In genomic region chr14:94998702-94999101, GRCh38 we compare ENCODE assay signal across 32 cellular contexts.
DNase-seq lines count a peak whose midpoint lies in the region; ATAC-seq and TF ChIP-seq lines count a peak whose summit lies in the region.
"Had no signal": no experiment of that assay in that cellular context is flagged by ENCODE, and none has a peak within 500 bp of the region (broad histone marks: within the 10 kb centered on the region; RNA-seq: fewer than 3 reads in every experiment).

No MANE protein-coding gene starts in this region.

- no TSS peak for BruUV-seq in Calu3 (replicated peaks; lab: Mats Ljungman, UMichigan)

- no peaks in the 10 kb centered on the region for H3K36me3 ChIP-seq in hepatocyte (replicated peaks; ENCODE audit: insufficient read depth, low read depth)
- H3K36me3 ChIP-seq: BE2C, cardiac muscle cell, sigmoid colon, tibial nerve had no signal

- H3K27ac ChIP-seq in hepatocyte: no peak overlapping the region
- H3K27ac ChIP-seq: cardiac muscle cell, sigmoid colon, tibial nerve had no signal

- no peaks in the 10 kb centered on the region for H3K4me1 Mint-ChIP-seq in Calu3 (ENCODE audit: low read depth, unreplicated experiment)
- H3K4me1 Mint-ChIP-seq in activated T-helper 17 cell treated with anti-CD3 and anti-CD28 coated beads, Interleukin-2, amount 50 U/mL, for 72 hours: no peaks in the 10 kb centered on the region
- H3K4me1 Mint-ChIP-seq in glutamatergic neuron (ENCODE audit: low read depth, unreplicated experiment): no peaks in the 10 kb centered on the region
- H3K4me1 Mint-ChIP-seq: activated CD4-positive, alpha-beta T cell treated with anti-CD3 and anti-CD28 coated beads, Interleukin-2, amount 10 ng/mL, durations not matched to agents 24 days and 14 days; activated naive CD8-positive, alpha-beta T cell treated with anti-CD3 and anti-CD28 coated beads, Interleukin-2, amount 10 ng/mL, durations not matched to agents 7 days and 5 days; immature natural killer cell; natural killer cell had no signal

- CTCF ChIA-PET in Calu3 (lab: Charles Lee): no interaction called here

- DNase-seq in Calu3 (peak; percentile 17), NCI-H460 (ENCODE audit: extremely low read depth, low read depth) (peak; percentile 8), dermis blood vessel endothelial cell (peak; percentile 13), iPS-NIHi11 (ENCODE audit: low spot score) (peak; percentile 72), HCEC 1CT (no peak), hepatocyte (ENCODE audit: low spot score) (no peak), glutamatergic neuron (no peak)
- DNase-seq: activated CD4-positive, alpha-beta T cell treated with anti-CD3 and anti-CD28 coated beads, Interleukin-2, amount 10 ng/mL, durations not matched to agents 24 days and 14 days; activated CD8-positive, alpha-beta memory T cell treated with anti-CD3 and anti-CD28 coated beads for 24 hours; activated effector memory CD4-positive, alpha-beta T cell treated with anti-CD3 and anti-CD28 coated beads, Interleukin-2, amount 50 U/mL, for 16 hours; activated naive CD8-positive, alpha-beta T cell treated with anti-CD3 and anti-CD28 coated beads, Interleukin-2, amount 10 ng/mL, durations not matched to agents 7 days and 5 days; activated T-cell treated with anti-CD3 and anti-CD28 coated beads for 4 hours; aorta; BE2C; effector CD8-positive, alpha-beta T cell; head of caudate nucleus; immature natural killer cell; left cardiac atrium; natural killer cell; NCI-H1092; NCI-H187; NCI-H2171; NCI-H524; NK-92 treated with Interleukin-12 subunit alpha and Interleukin-12 subunit beta, amount 100 ng/mL, for 24 hours; sigmoid colon; stimulated activated CD4-positive, alpha-beta T cell treated with anti-CD3 and anti-CD28 coated beads, Interleukin-4, amount 100 ng/mL, for 24 hours; T1000 had no signal

- no peak overlapping the region for H3K4me3 Mint-ChIP-seq in Calu3 (ENCODE audit: low read depth, unreplicated experiment)
- H3K4me3 Mint-ChIP-seq in activated T-helper 17 cell treated with anti-CD3 and anti-CD28 coated beads, Interleukin-2, amount 50 U/mL, for 72 hours: no peak overlapping the region
- H3K4me3 Mint-ChIP-seq in glutamatergic neuron (ENCODE audit: unreplicated experiment): no peak overlapping the region
- H3K4me3 Mint-ChIP-seq: activated CD4-positive, alpha-beta T cell treated with anti-CD3 and anti-CD28 coated beads, Interleukin-2, amount 10 ng/mL, durations not matched to agents 24 days and 14 days; activated naive CD8-positive, alpha-beta T cell treated with anti-CD3 and anti-CD28 coated beads, Interleukin-2, amount 10 ng/mL, durations not matched to agents 7 days and 5 days; immature natural killer cell; natural killer cell had no signal

- no peak overlapping the region for H3K4me3 ChIP-seq in hepatocyte
- H3K4me3 ChIP-seq: cardiac muscle cell, K562, lung, sigmoid colon, tibial nerve had no signal

- no peaks in the 10 kb centered on the region for H4K20me1 ChIP-seq in hepatocyte (ENCODE audit: insufficient read depth, poor library complexity, severe bottlenecking)

- H3K36me3 Mint-ChIP-seq in Calu3 (ENCODE audit: insufficient read depth, unreplicated experiment) (no peaks in the 10 kb centered on the region), glutamatergic neuron (ENCODE audit: unreplicated experiment) (no peaks in the 10 kb centered on the region)
- H3K36me3 Mint-ChIP-seq in activated T-helper 17 cell treated with anti-CD3 and anti-CD28 coated beads, Interleukin-2, amount 50 U/mL, for 72 hours (ENCODE audit: low read depth): no peaks in the 10 kb centered on the region
- H3K36me3 Mint-ChIP-seq: activated naive CD8-positive, alpha-beta T cell treated with anti-CD3 and anti-CD28 coated beads, Interleukin-2, amount 10 ng/mL, durations not matched to agents 7 days and 5 days; natural killer cell had no signal

- no peaks in the 10 kb centered on the region for H3K79me2 ChIP-seq in hepatocyte

- no peaks in the 10 kb centered on the region for H3K9me3 ChIP-seq in hepatocyte (ENCODE audit: low read depth)
- H3K9me3 ChIP-seq: BE2C, sigmoid colon, tibial nerve had no signal

- peaks cover 13% of the 10 kb centered on the region for H3K27me3 ChIP-seq in hepatocyte
- H3K27me3 ChIP-seq: BE2C, sigmoid colon had no signal

- TF ChIP-seq CTCF in Calu3 (IDR thresholded peaks at IDR 0.05; ENCODE audit: unreplicated experiment) (no peak), hepatocyte (IDR thresholded peaks at IDR 0.05; ENCODE audit: poor library complexity) (no peak), glutamatergic neuron (IDR thresholded peaks at IDR 0.05; ENCODE audit: partially characterized antibody, unreplicated experiment) (no peak)

- H3K27ac Mint-ChIP-seq in Calu3 (ENCODE audit: unreplicated experiment) (no peak overlapping the region), glutamatergic neuron (ENCODE audit: unreplicated experiment) (no peak overlapping the region)
- H3K27ac Mint-ChIP-seq in activated T-helper 17 cell treated with anti-CD3 and anti-CD28 coated beads, Interleukin-2, amount 50 U/mL, for 72 hours: no peak overlapping the region
- H3K27ac Mint-ChIP-seq: activated CD4-positive, alpha-beta T cell treated with anti-CD3 and anti-CD28 coated beads, Interleukin-2, amount 10 ng/mL, durations not matched to agents 24 days and 14 days; activated naive CD8-positive, alpha-beta T cell treated with anti-CD3 and anti-CD28 coated beads, Interleukin-2, amount 10 ng/mL, durations not matched to agents 7 days and 5 days; immature natural killer cell; natural killer cell had no signal

- no peaks in the 10 kb centered on the region for H3K4me1 ChIP-seq in hepatocyte (ENCODE audit: insufficient read depth)
- H3K4me1 ChIP-seq: BE2C, sigmoid colon had no signal

- ATAC-seq in activated T-helper 17 cell treated with anti-CD3 and anti-CD28 coated beads, Interleukin-2, amount 50 U/mL, for 72 hours (replicated peaks): no peak
- ATAC-seq: K562, left cardiac atrium had no signal

- 33% methylated on average over 10 of the region's 10 CpGs for WGBS in hepatocyte (ENCODE audit: low lambda C conversion rate, missing lambda C conversion rate)

- H2AFZ ChIP-seq in hepatocyte: no peak overlapping the region

- no peak overlapping the region for H3K4me2 ChIP-seq in hepatocyte

- intact Hi-C loops in Calu3 (cut with micrococcal nuclease; ENCODE audit: unreplicated experiment): no loop called here

- H3K27me3 Mint-ChIP-seq in Calu3 (ENCODE audit: unreplicated experiment) (peaks cover 86% of the 10 kb centered on the region), glutamatergic neuron (ENCODE audit: unreplicated experiment) (peaks cover 4% of the 10 kb centered on the region)
- peaks cover 33% of the 10 kb centered on the region for H3K27me3 Mint-ChIP-seq in activated T-helper 17 cell treated with anti-CD3 and anti-CD28 coated beads, Interleukin-2, amount 50 U/mL, for 72 hours

- H3K9me3 Mint-ChIP-seq in Calu3 (ENCODE audit: low read depth, unreplicated experiment) (no peaks in the 10 kb centered on the region), glutamatergic neuron (ENCODE audit: unreplicated experiment) (no peaks in the 10 kb centered on the region)
- H3K9me3 Mint-ChIP-seq in activated T-helper 17 cell treated with anti-CD3 and anti-CD28 coated beads, Interleukin-2, amount 50 U/mL, for 72 hours: no peaks in the 10 kb centered on the region
- H3K9me3 Mint-ChIP-seq: activated CD4-positive, alpha-beta T cell treated with anti-CD3 and anti-CD28 coated beads, Interleukin-2, amount 10 ng/mL, durations not matched to agents 24 days and 14 days; activated naive CD8-positive, alpha-beta T cell treated with anti-CD3 and anti-CD28 coated beads, Interleukin-2, amount 10 ng/mL, durations not matched to agents 7 days and 5 days; immature natural killer cell; natural killer cell had no signal

- H3K9me2 ChIP-seq in hepatocyte (replicated peaks; ENCODE audit: insufficient read depth): no peaks in the 10 kb centered on the region

Comparison
In these comparisons a context has a peak if more than half of its experiments do, and no peak if none do; other contexts are left out.
1. DNase-seq: peak in Calu3 (single experiment), NCI-H460 (single experiment), dermis blood vessel endothelial cell (single experiment) and iPS-NIHi11 (single experiment); none in HCEC 1CT (single experiment), hepatocyte (single experiment) and glutamatergic neuron (single experiment).